ENCODE assay signal across 26 cellular contexts in genomic region chr1:37262439-37263170, GRCh38.
DNase-seq lines count a peak whose midpoint lies in the region; ATAC-seq, FAIRE-seq and TF ChIP-seq lines count a peak whose summit lies in the region.
"Had no signal": no experiment of that assay in that cellular context is flagged by ENCODE, and none has a peak within 500 bp of the region (broad histone marks: within the 10 kb centered on the region; RNA-seq: fewer than 3 reads in every experiment).

No MANE protein-coding gene starts in this region.

- H3K9ac ChIP-seq in HepG2 (ENCODE audit: insufficient read depth, low read depth, low read length): no peak overlapping the region
- no peak overlapping the region for H3K9ac ChIP-seq in K562 (ENCODE audit: insufficient read depth in 1 of 2, low read depth in 2 of 2, low read length in 2 of 2)
- H3K9ac ChIP-seq: BLaER1 treated with 17β-estradiol and CSF1 and Interleukin-3, amounts not matched to agents 10 nM and 100 nM; GM23248 had no signal

- no peak for DNase-seq in HepG2 (ENCODE audit: low spot score)
- DNase-seq in right lobe of liver: no peak
- no peak for DNase-seq in K562 (ENCODE audit: extremely low read depth in 1 of 4, low spot score in 3 of 4)
- peak; percentile 82 for DNase-seq in globus pallidus (ENCODE audit: low spot score)
- DNase-seq in pons (ENCODE audit: low spot score): peak; percentile 88
- no peak for DNase-seq in Peyer's patch
- no peak for DNase-seq in activated CD8-positive, alpha-beta memory T cell treated with anti-CD3 and anti-CD28 coated beads, Interleukin-2, amount 50 U/mL, for 4 hours
- DNase-seq: ACHN; AML-193; BE2C; CD4-positive, alpha-beta T cell; CD8-positive, alpha-beta memory T cell; DMS53; DMS79 treated with DMSO at 0.1 percent for 48 hours; GF-D8; GM23248; H7; HCEC 1CT had no signal

- FAIRE-seq in HepG2 (lab: Jason Lieb, UNC): no peak
- FAIRE-seq in K562 (lab: Jason Lieb, UNC): no peak
- FAIRE-seq: A204.1, GM12891, GM18507, GM19239, H1 had no signal

- H3K27ac ChIP-seq in HepG2 (ENCODE audit: extremely low read length, insufficient read depth, low read length): no peak overlapping the region
- H3K27ac ChIP-seq in right lobe of liver: no peak overlapping the region
- H3K27ac ChIP-seq in K562 (ENCODE audit: extremely low read depth, low read depth, low read length): no peak overlapping the region
- no peak overlapping the region for H3K27ac ChIP-seq in Peyer's patch
- H3K27ac ChIP-seq: 22Rv1; BLaER1 treated with 17β-estradiol and CSF1 and Interleukin-3, amounts not matched to agents 10 nM and 100 nM; GM23248 had no signal

- H3K36me3 ChIP-seq in HepG2 (replicated peaks in 1 of 2; ENCODE audit: control insufficient read depth in 1 of 2, insufficient read depth in 2 of 2, low read length in 2 of 2) (no peaks in the 10 kb centered on the region), right lobe of liver (no peaks in the 10 kb centered on the region), K562 (ENCODE audit: control insufficient read depth, insufficient read depth, low read length) (no peaks in the 10 kb centered on the region), Peyer's patch (no peaks in the 10 kb centered on the region)
- H3K36me3 ChIP-seq: BE2C; BLaER1 treated with 17β-estradiol and CSF1 and Interleukin-3, amounts not matched to agents 10 nM and 100 nM had no signal

- H2AFZ ChIP-seq in HepG2 (ENCODE audit: low read length): no peak overlapping the region
- no peak overlapping the region for H2AFZ ChIP-seq in K562 (ENCODE audit: low read depth, low read length)
- H2AFZ ChIP-seq: GM23248 had no signal

- H3K27me3 ChIP-seq in HepG2 (ENCODE audit: control insufficient read depth in 1 of 2, insufficient read depth in 2 of 2, low read length in 2 of 2): no peaks in the 10 kb centered on the region
- no peaks in the 10 kb centered on the region for H3K27me3 ChIP-seq in right lobe of liver
- peaks cover 0 to 11% of the 10 kb centered on the region in 2 experiments; a peak in 1 of 5 replicates for H3K27me3 ChIP-seq in K562 (ENCODE audit: control insufficient read depth in 2 of 2, insufficient read depth in 2 of 2, low read length in 2 of 2)
- no peaks in the 10 kb centered on the region for H3K27me3 ChIP-seq in Peyer's patch
- H3K27me3 ChIP-seq: BE2C had no signal

- no peak overlapping the region for H3K4me3 ChIP-seq in HepG2 (replicated peaks in 1 of 3; ENCODE audit: insufficient read depth in 1 of 3, low read depth in 2 of 3, low read length in 3 of 3)
- H3K4me3 ChIP-seq in right lobe of liver: no peak overlapping the region
- H3K4me3 ChIP-seq in K562: no peak overlapping the region
- H3K4me3 ChIP-seq in Peyer's patch: no peak overlapping the region
- H3K4me3 ChIP-seq: BLaER1 treated with 17β-estradiol and CSF1 and Interleukin-3, amounts not matched to agents 10 nM and 100 nM; GM23248 had no signal

- H4K20me1 ChIP-seq in HepG2 (ENCODE audit: insufficient read depth, low read length) (no peaks in the 10 kb centered on the region), K562 (replicated peaks; ENCODE audit: control insufficient read depth, insufficient read depth, low read length) (peaks cover 7% of the 10 kb centered on the region; the same call in 1 of the 2 replicates)

- TF ChIP-seq CTCF in HepG2 (CRISPR knock-in tag; IDR thresholded peaks at IDR 0.05) (no peak), right lobe of liver (IDR thresholded peaks at IDR 0.05) (no peak), K562 (IDR thresholded peaks at IDR 0.05 in 2 of 3, conservative IDR thresholded peaks at IDR 0.05 in 1 of 3; ENCODE audit: insufficient read depth in 2 of 3, low read depth in 1 of 3, low read length in 3 of 3) (no peak), Peyer's patch (IDR thresholded peaks at IDR 0.05) (no peak)

- in situ Hi-C loops in HepG2 (cut with HindIII; ENCODE audit: extremely low pct_ligation_motif_present, low pct_unique_long_range_greater_than_20kb): no loop called here
- in situ Hi-C loops in K562 (cut with MboI): no loop called here

- BruUV-seq in HepG2 (replicated peaks; lab: Mats Ljungman, UMichigan) (no TSS peak), K562 (replicated peaks; lab: Mats Ljungman, UMichigan) (no TSS peak)

- intact Hi-C loops in HepG2 (cut with micrococcal nuclease; ENCODE audit: unreplicated experiment): no loop called here
- intact Hi-C loops in right lobe of liver (cut with DNase I): no loop called here
- intact Hi-C loops in K562 (cut with micrococcal nuclease): no loop called here

- H3K79me2 ChIP-seq in HepG2 (ENCODE audit: insufficient read depth, low read length): no peaks in the 10 kb centered on the region
- no peaks in the 10 kb centered on the region for H3K79me2 ChIP-seq in K562 (ENCODE audit: control insufficient read depth, insufficient read depth, low read length)

- ATAC-seq in HepG2 (no peak), right lobe of liver (no peak), K562 (no peak), GM18907 (IDR thresholded peaks at IDR 0.05; ENCODE audit: unreplicated experiment) (no peak)

- POLR2A ChIA-PET in HepG2 (lab: Yijun Ruan, JAX) (no interaction called here), K562 (lab: Yijun Ruan, JAX) (no interaction called here)

- TF ChIP-seq EP300 in HepG2 (IDR thresholded peaks at IDR 0.05; ENCODE audit: low read depth in 2 of 2, low read length in 2 of 2) (no peak), HepG2 (CRISPR knock-in tag; IDR thresholded peaks at IDR 0.05; ENCODE audit: borderline replicate concordance) (no peak), K562 (IDR thresholded peaks at IDR 0.05; ENCODE audit: low read length) (no peak)

- H3K9me3 ChIP-seq in HepG2 (ENCODE audit: low read length) (no peaks in the 10 kb centered on the region), right lobe of liver (no peaks in the 10 kb centered on the region), K562 (replicated peaks; ENCODE audit: control insufficient read depth, insufficient read depth, low read depth, low read length) (no peaks in the 10 kb centered on the region), Peyer's patch (no peaks in the 10 kb centered on the region)
- H3K9me3 ChIP-seq: BE2C had no signal

- H3K9me1 ChIP-seq in K562 (ENCODE audit: control insufficient read depth, insufficient read depth, low read length): no peaks in the 10 kb centered on the region

- no peak overlapping the region for H3K4me2 ChIP-seq in HepG2 (ENCODE audit: low read depth, low read length)
- H3K4me2 ChIP-seq in K562 (ENCODE audit: insufficient read depth, low read length): no peak overlapping the region
- H3K4me2 ChIP-seq: BLaER1 treated with 17β-estradiol and CSF1 and Interleukin-3, amounts not matched to agents 10 nM and 100 nM had no signal

- TF ChIP-seq POLR2A in HepG2 (IDR thresholded peaks at IDR 0.05; ENCODE audit: insufficient read depth in 1 of 2, low read depth in 2 of 2, low read length in 2 of 2) (no peak), right lobe of liver (IDR thresholded peaks at IDR 0.05) (no peak), K562 (conservative IDR thresholded peaks at IDR 0.05) (no peak), Peyer's patch (IDR thresholded peaks at IDR 0.05) (no peak)

- no peak for TF ChIP-seq RAD21 in HepG2 (CRISPR knock-in tag; IDR thresholded peaks at IDR 0.05)
- TF ChIP-seq RAD21 in K562 (CRISPR knock-in tag; conservative IDR thresholded peaks at IDR 0.05 in 1 of 2, IDR thresholded peaks at IDR 0.05 in 1 of 2): no peak

- no peaks in the 10 kb centered on the region for H3K4me1 ChIP-seq in HepG2 (ENCODE audit: insufficient read depth, low read length)
- H3K4me1 ChIP-seq in right lobe of liver: no peaks in the 10 kb centered on the region
- H3K4me1 ChIP-seq in K562 (replicated peaks in 1 of 2; ENCODE audit: control insufficient read depth in 2 of 2, insufficient read depth in 2 of 2, low read length in 2 of 2): no peaks in the 10 kb centered on the region
- H3K4me1 ChIP-seq in Peyer's patch: no peaks in the 10 kb centered on the region
- H3K4me1 ChIP-seq: BLaER1 treated with 17β-estradiol and CSF1 and Interleukin-3, amounts not matched to agents 10 nM and 100 nM had no signal

- CTCF ChIA-PET in HepG2 (lab: Yijun Ruan, JAX; ENCODE audit: low intra/inter-chr PET ratio, low total read pairs): no interaction called here
- CTCF ChIA-PET in K562 (lab: Yijun Ruan, JAX; ENCODE audit: low intra/inter-chr PET ratio): no interaction called here

- WGBS in HepG2 (ENCODE audit: low lambda C conversion rate): 3% methylated on average over 6 of the region's 6 CpGs
- 32% methylated on average over 6 of the region's 6 CpGs for WGBS in right lobe of liver (ENCODE audit: insufficient coverage, low coverage, low lambda C conversion rate, missing lambda C conversion rate)
- WGBS in K562 (ENCODE audit: insufficient coverage, low coverage, missing lambda C conversion rate): 0% methylated on average over 6 of the region's 6 CpGs

TF ChIP-seq in HepG2, 621 proteins besides CTCF, POLR2A, EP300 and RAD21 (continues in another document):
- no peak for TF ChIP-seq ZBTB26 (CRISPR knock-in tag; IDR thresholded peaks at IDR 0.05; ENCODE audit: borderline replicate concordance)

Comparison
In these comparisons a context has a peak if more than half of its experiments do, and no peak if none do; other contexts are left out.
1. DNase-seq: peak in globus pallidus (single experiment) and pons (single experiment); none in HepG2 (single experiment), right lobe of liver (0 of 3), K562 (0 of 4), Peyer's patch (0 of 3) and activated CD8-positive, alpha-beta memory T cell treated with anti-CD3 and anti-CD28 coated beads, Interleukin-2, amount 50 U/mL, for 4 hours (single experiment).
2. Of the 241 proteins assayed by ChIP-seq in both HepG2 and K562: peak only in HepG2: none; only in K562: TFE3 and ZNF24; in both: RAD51; in neither: 236; mixed calls (peak in some experiments, not most) for 2.